In the genomic region with DNA sequence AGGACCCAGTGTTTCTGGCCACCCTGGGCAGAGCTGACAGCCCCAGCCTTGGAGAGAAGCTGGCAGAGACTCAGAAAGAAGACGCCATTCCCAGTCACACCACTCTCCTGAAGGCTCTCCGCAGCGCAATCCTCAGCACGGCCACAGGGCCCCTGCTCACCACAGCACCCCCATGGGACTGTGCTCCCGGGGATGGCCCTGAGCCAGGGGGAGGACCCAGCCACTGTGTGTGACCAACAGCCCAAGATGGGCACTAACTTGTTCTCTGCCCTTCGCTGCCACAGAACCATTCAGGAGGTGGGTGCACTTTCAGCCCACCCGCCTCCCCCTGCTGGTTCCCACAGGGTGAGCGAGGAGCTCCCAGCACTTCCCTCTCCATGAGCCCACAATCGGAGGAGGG, we compare ENCODE assay signal across 13 cellular contexts. TPM values are rescaled to one million over a fixed set of nuclear protein-coding genes. Genes with fewer than 3 reads are reported as not detected.
DNase-seq lines count a peak whose midpoint lies in the region; ATAC-seq, FAIRE-seq and TF ChIP-seq lines count a peak whose summit lies in the region.
"Had no signal": no experiment of that assay in that cellular context is flagged by ENCODE, and none has a peak within 500 bp of the region (broad histone marks: within the 10 kb centered on the region; RNA-seq: fewer than 3 reads in every experiment).

No MANE protein-coding gene starts in this region.

- H3K27me3 ChIP-seq in H9 (ENCODE audit: insufficient read depth, low read length): no peaks in the 10 kb centered on the region
- H3K27me3 ChIP-seq in WERI-Rb-1 (ENCODE audit: insufficient read depth, low read depth, severe bottlenecking): no peaks in the 10 kb centered on the region
- H3K27me3 ChIP-seq in stomach: no peaks in the 10 kb centered on the region

- no peak overlapping the region for H3T11ph ChIP-seq in H9 (ENCODE audit: low read length)

- H3K4me2 ChIP-seq in H9 (ENCODE audit: insufficient read depth, insufficient read length, low read length): no peak overlapping the region

- no peak overlapping the region for H4K91ac ChIP-seq in H9 (ENCODE audit: insufficient read length, low read depth, low read length)

- no peak overlapping the region for H3K23ac ChIP-seq in H9 (ENCODE audit: insufficient read length, low read depth, low read length)

- H3K23me2 ChIP-seq in H9 (ENCODE audit: insufficient read length, low read depth, low read length, poor library complexity, severe bottlenecking): no peaks in the 10 kb centered on the region

- intact Hi-C loops in left cardiac atrium (cut with DNase I): no loop called here
- intact Hi-C loops in stomach (cut with DNase I; ENCODE audit: low total_unique reads): no loop called here

- no peaks in the 10 kb centered on the region; the same call in 1 of the 2 replicates for H3K79me2 ChIP-seq in H9 (ENCODE audit: insufficient read depth, low read length)

- H3K4me3 Mint-ChIP-seq in H9: no peak overlapping the region
- H3K4me3 Mint-ChIP-seq: activated naive CD8-positive, alpha-beta T cell had no signal

- peak; percentile 1 to 20 for ATAC-seq in left cardiac atrium
- no peak for ATAC-seq in HG02852 (IDR thresholded peaks at IDR 0.05; ENCODE audit: unreplicated experiment)

- TF ChIP-seq EP300 in stomach (IDR thresholded peaks at IDR 0.05): no peak

- no peak overlapping the region; the same call in 1 of the 2 replicates for H3K14ac ChIP-seq in H9 (ENCODE audit: insufficient read depth, low read length)

- H2BK12ac ChIP-seq in H9 (ENCODE audit: insufficient read length, low read depth, low read length): no peak overlapping the region

- no peak overlapping the region for H3K56ac ChIP-seq in H9 (ENCODE audit: insufficient read length, low read depth, low read length)

- whole genome bisulfite sequencing in H9 (ENCODE audit: extremely low coverage, insufficient read length, low lambda C conversion rate): no CpG with 5 or more reads among the region's 9 CpGs
- WGBS in stomach, 5 donors: 63 to 76% (median 74%) methylated on average over 4 to 9 of the region's 9 CpGs

- H2BK15ac ChIP-seq in H9 (ENCODE audit: low read depth, low read length): no peak overlapping the region

- no peak for FAIRE-seq in D721Med (lab: Jason Lieb, UNC)
- FAIRE-seq: small intestine had no signal

- DNase-seq in H9: no peak
- no peak for DNase-seq in WERI-Rb-1
- DNase-seq in left cardiac atrium: no peak
- DNase-seq in stomach: no peak
- DNase-seq in CD1c-positive myeloid dendritic cell (ENCODE audit: extremely low spot score): no peak
- no peak for DNase-seq in SIG-M5 (lab: John Stamatoyannopoulos, UW)
- DNase-seq in D721Med (ENCODE audit: insufficient read length, low spot score): no peak
- DNase-seq: activated CD4-positive, alpha-beta T cell treated with anti-CD3 and anti-CD28 coated beads, Interleukin-2, amount 50 U/mL, for 4 hours; effector CD4-positive, alpha-beta T cell; KG1; small intestine had no signal

- no peaks in the 10 kb centered on the region; the same call in 1 of the 2 replicates for H3K27me3 Mint-ChIP-seq in H9 (ENCODE audit: low read depth)
- H3K27me3 Mint-ChIP-seq: activated naive CD8-positive, alpha-beta T cell had no signal

- peaks cover 3% of the 10 kb centered on the region for H3K79me1 ChIP-seq in H9 (ENCODE audit: insufficient read depth, low read depth, low read length, poor library complexity, severe bottlenecking)

- peaks cover 34 to 58% of the 10 kb centered on the region in 2 experiments for H3K4me1 Mint-ChIP-seq in H9

- no peak for TF ChIP-seq POLR2A in stomach (IDR thresholded peaks at IDR 0.05)

- no peak overlapping the region for H2AK5ac ChIP-seq in H9 (ENCODE audit: insufficient read length, low read length)

- peak overlapping the region in 1 of 3 experiments; percentile 44; a peak in 1 of 7 replicates for H3K27ac Mint-ChIP-seq in H9
- H3K27ac Mint-ChIP-seq: activated naive CD8-positive, alpha-beta T cell had no signal

- TF ChIP-seq CTCF in H9 (conservative IDR thresholded peaks at IDR 0.05) (peak; percentile 51; the same call in 2 of the 3 replicates), WERI-Rb-1 (IDR thresholded peaks at IDR 0.05; ENCODE audit: low read depth, low read length) (peak; percentile 47; the same call in 1 of the 2 replicates), stomach (IDR thresholded peaks at IDR 0.05) (no peak), D721Med (IDR thresholded peaks at IDR 0.05; ENCODE audit: insufficient read depth, missing control alignments) (no peak)

- peaks cover 4% of the 10 kb centered on the region for H4K20me1 ChIP-seq in H9 (ENCODE audit: control insufficient read depth, insufficient read depth, insufficient read length)

- H3K4me3 ChIP-seq in WERI-Rb-1 (ENCODE audit: low read depth, low read length): no peak overlapping the region
- H3K4me3 ChIP-seq in stomach: no peak overlapping the region

- H3K18ac ChIP-seq in H9 (ENCODE audit: insufficient read length, low read depth, low read length): no peak overlapping the region

- no peak overlapping the region for H2AFZ ChIP-seq in H9 (ENCODE audit: low read length)

- no peak overlapping the region for H2BK20ac ChIP-seq in H9 (ENCODE audit: low read depth, low read length, poor library complexity, severe bottlenecking)

- H2BK120ac ChIP-seq in H9 (ENCODE audit: low read depth, low read length, poor library complexity, severe bottlenecking): no peak overlapping the region

- H3K27ac ChIP-seq in H9 (ENCODE audit: insufficient read length, low read depth, low read length) (no peak overlapping the region), WERI-Rb-1 (peak overlapping the region; percentile 45), stomach (peak overlapping the region in 3 of 5 donors; percentile 18 to 70 (median 60))

- H3K36me3 ChIP-seq in WERI-Rb-1: peaks cover 17% of the 10 kb centered on the region
- peaks cover 0 to 10% (median 0%) of the 10 kb centered on the region in 4 donors for H3K36me3 ChIP-seq in stomach

- H4K8ac ChIP-seq in H9 (replicated peaks; ENCODE audit: insufficient read length, low read depth, low read length): no peak overlapping the region

- H3K9me3 ChIP-seq in H9 (ENCODE audit: control insufficient read depth, low read depth, low read length) (no peaks in the 10 kb centered on the region), WERI-Rb-1 (ENCODE audit: severe bottlenecking) (no peaks in the 10 kb centered on the region), stomach (no peaks in the 10 kb centered on the region)

- H3K36me3 Mint-ChIP-seq in H9 (ENCODE audit: insufficient read depth in 1 of 3, low read depth in 3 of 3): no peaks in the 10 kb centered on the region
- H3K36me3 Mint-ChIP-seq: activated naive CD8-positive, alpha-beta T cell had no signal

- H3K4me1 ChIP-seq in H9 (ENCODE audit: insufficient read depth, low read length) (no peaks in the 10 kb centered on the region; the same call in 1 of the 2 replicates), stomach (peaks cover 21 to 86% (median 56%) of the 10 kb centered on the region in 4 donors)

- H3K4ac ChIP-seq in H9 (ENCODE audit: low read depth, low read length): no peak overlapping the region

- no peak overlapping the region for H3K9ac ChIP-seq in H9 (ENCODE audit: extremely low read depth, insufficient read length, low read length)

- H2BK5ac ChIP-seq in H9 (ENCODE audit: insufficient read length, low read length): no peak overlapping the region

- no peaks in the 10 kb centered on the region for H3K9me3 Mint-ChIP-seq in H9

- no peak overlapping the region for H4K5ac ChIP-seq in H9 (ENCODE audit: insufficient read length, low read depth, low read length)

RNA-seq across cellular contexts. Expression of a gene that starts 57.1 kb away (rescaled TPM):
- total RNA-seq in H9 (2021) (76.9 and 80.1 TPM in 2 replicates), left cardiac atrium (10 to 100 TPM; 31.4 to 38.6 TPM), stomach (10 to 100 TPM in 3 of 5 donors, 1 to 10 TPM in 2; 2.3 to 48.3 (median 11.7) TPM)
- 10 to 100 TPM in 2 of 3 donors, 1 to 10 TPM in 1; 9.5 to 16.6 (median 11.0) TPM for polyA plus RNA-seq in stomach

RNA-seq across cellular contexts. Expression of a gene that starts 57.6 kb away (rescaled TPM):
- total RNA-seq in H9 (2021): 53.7 and 56.7 TPM in 2 replicates
- 100 to 1,000 TPM in 1 of 2 donors, 10 to 100 TPM in 1; 77.7 to 116 TPM for total RNA-seq in left cardiac atrium
- 100 to 1,000 TPM in 1 of 5 donors, 10 to 100 TPM in 4; 30.4 to 119 (median 51.4) TPM for total RNA-seq in stomach
- 10 to 100 TPM; 24.1 to 51.6 (median 29.9) TPM for polyA plus RNA-seq in stomach

Comparison
In these comparisons a context has a peak if more than half of its experiments do, and no peak if none do; other contexts are left out.
1. CTCF ChIP-seq: peak in H9 (single experiment) and WERI-Rb-1 (single experiment); none in stomach (0 of 7) and D721Med (single experiment).